1 cellular context compared by ENCODE assay signal in the genomic region with DNA sequence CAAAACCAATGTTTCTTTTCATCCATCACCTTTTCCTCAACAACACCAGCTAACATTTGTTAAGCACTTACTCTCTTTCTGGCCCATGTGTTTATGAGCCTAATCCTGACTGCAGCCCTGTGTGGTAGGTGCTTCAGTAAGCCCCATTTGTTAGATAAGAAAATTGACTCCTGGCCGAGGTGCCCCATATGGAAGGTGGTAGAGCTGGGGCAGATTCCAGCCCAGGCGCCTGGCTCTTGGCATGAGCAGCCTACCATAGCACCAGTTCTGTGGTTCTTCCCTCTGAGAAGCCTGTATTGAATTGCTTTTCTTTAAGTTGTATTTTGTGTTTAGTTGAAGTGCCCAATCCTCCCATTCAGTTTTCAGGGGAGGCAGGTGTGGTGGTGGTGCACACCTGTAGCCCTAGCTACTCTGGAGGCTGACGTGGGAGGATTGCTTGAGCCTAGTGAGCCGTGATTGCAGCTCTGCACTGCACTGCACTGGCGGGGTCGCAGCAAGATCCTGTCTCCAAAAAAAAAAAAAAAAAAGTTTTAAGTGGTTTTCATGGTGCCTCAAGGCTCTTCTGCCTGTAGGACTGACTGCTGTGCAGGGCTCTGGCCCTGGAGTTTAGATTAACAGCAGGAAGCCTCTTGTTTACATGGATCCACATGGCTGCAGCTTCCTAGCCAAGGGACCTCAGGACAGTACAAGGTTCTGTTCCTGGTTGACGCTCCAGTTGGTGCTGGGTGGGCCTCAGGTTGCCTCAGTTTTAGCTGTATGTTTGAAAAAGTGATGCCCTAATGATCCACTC.
TF ChIP-seq lines count a peak whose summit lies in the region.

No MANE protein-coding gene starts in this region.

TF ChIP-seq in HepG2, 621 proteins besides CTCF, POLR2A, EP300 and RAD21 (continued from another document):
- no peak for TF ChIP-seq ETS1 (CRISPR knock-in tag; IDR thresholded peaks at IDR 0.05)
- TF ChIP-seq TBL1XR1 (IDR thresholded peaks at IDR 0.05; ENCODE audit: borderline replicate concordance, low read length, partially characterized antibody), result no peak
- TF ChIP-seq ZMYM3 (CRISPR knock-in tag; IDR thresholded peaks at IDR 0.05), result 0 out of 2 replicates have a peak, but pooled peaks have one; percentile 32
- TF ChIP-seq SRSF4 (IDR thresholded peaks at IDR 0.05; ENCODE audit: low read depth, low read length, poor library complexity, severe bottlenecking), result no peak
- peak; percentile 33; the same call in 1 of the 2 replicates for TF ChIP-seq ZFX (CRISPR knock-in tag; IDR thresholded peaks at IDR 0.05; ENCODE audit: low read depth)
- no peak for TF ChIP-seq ZNF773 (CRISPR knock-in tag; IDR thresholded peaks at IDR 0.05; ENCODE audit: borderline replicate concordance)
- no peak for TF ChIP-seq ZNF143 (CRISPR knock-in tag; IDR thresholded peaks at IDR 0.05)
- peak; percentile 17; the same call in 1 of the 2 replicates for TF ChIP-seq ZNF460 (CRISPR knock-in tag; IDR thresholded peaks at IDR 0.05; ENCODE audit: borderline replicate concordance)
- TF ChIP-seq ZNF331 (CRISPR knock-in tag; IDR thresholded peaks at IDR 0.05), result peak; percentile 61; the same call in 1 of the 2 replicates
- TF ChIP-seq ZNF12 (CRISPR knock-in tag; IDR thresholded peaks at IDR 0.05), result no peak
- TF ChIP-seq ZNF30 (CRISPR knock-in tag; IDR thresholded peaks at IDR 0.05), result no peak
- no peak for TF ChIP-seq ZMAT5 (CRISPR knock-in tag; IDR thresholded peaks at IDR 0.05; ENCODE audit: borderline replicate concordance, low read depth)
- TF ChIP-seq, protein P1, sequence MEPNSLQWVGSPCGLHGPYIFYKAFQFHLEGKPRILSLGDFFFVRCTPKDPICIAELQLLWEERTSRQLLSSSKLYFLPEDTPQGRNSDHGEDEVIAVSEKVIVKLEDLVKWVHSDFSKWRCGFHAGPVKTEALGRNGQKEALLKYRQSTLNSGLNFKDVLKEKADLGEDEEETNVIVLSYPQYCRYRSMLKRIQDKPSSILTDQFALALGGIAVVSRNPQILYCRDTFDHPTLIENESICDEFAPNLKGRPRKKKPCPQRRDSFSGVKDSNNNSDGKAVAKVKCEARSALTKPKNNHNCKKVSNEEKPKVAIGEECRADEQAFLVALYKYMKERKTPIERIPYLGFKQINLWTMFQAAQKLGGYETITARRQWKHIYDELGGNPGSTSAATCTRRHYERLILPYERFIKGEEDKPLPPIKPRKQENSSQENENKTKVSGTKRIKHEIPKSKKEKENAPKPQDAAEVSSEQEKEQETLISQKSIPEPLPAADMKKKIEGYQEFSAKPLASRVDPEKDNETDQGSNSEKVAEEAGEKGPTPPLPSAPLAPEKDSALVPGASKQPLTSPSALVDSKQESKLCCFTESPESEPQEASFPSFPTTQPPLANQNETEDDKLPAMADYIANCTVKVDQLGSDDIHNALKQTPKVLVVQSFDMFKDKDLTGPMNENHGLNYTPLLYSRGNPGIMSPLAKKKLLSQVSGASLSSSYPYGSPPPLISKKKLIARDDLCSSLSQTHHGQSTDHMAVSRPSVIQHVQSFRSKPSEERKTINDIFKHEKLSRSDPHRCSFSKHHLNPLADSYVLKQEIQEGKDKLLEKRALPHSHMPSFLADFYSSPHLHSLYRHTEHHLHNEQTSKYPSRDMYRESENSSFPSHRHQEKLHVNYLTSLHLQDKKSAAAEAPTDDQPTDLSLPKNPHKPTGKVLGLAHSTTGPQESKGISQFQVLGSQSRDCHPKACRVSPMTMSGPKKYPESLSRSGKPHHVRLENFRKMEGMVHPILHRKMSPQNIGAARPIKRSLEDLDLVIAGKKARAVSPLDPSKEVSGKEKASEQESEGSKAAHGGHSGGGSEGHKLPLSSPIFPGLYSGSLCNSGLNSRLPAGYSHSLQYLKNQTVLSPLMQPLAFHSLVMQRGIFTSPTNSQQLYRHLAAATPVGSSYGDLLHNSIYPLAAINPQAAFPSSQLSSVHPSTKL (CRISPR knock-in tag; IDR thresholded peaks at IDR 0.05), result 0 out of 2 replicates have a peak, but pooled peaks have one; percentile 20
- TF ChIP-seq SCMH1 (CRISPR knock-in tag; IDR thresholded peaks at IDR 0.05; ENCODE audit: borderline replicate concordance), result no peak
- TF ChIP-seq ZSCAN22 (CRISPR knock-in tag; IDR thresholded peaks at IDR 0.05), result no peak
- TF ChIP-seq ZNF672 (CRISPR knock-in tag; IDR thresholded peaks at IDR 0.05), result no peak
- TF ChIP-seq RBM22 (optimal IDR thresholded peaks at IDR 0.05; ENCODE audit: low read length), result no peak
- TF ChIP-seq ZFP37 (CRISPR knock-in tag; IDR thresholded peaks at IDR 0.05; ENCODE audit: borderline replicate concordance), result no peak
- no peak for TF ChIP-seq ZNF431 (CRISPR knock-in tag; IDR thresholded peaks at IDR 0.05; ENCODE audit: borderline replicate concordance, low read depth)
- no peak for TF ChIP-seq HOXA5 (CRISPR knock-in tag; IDR thresholded peaks at IDR 0.05)
- TF ChIP-seq CEBPG (CRISPR knock-in tag; IDR thresholded peaks at IDR 0.05), result no peak
- peak; percentile 75 for TF ChIP-seq FOXA3 (CRISPR knock-in tag; IDR thresholded peaks at IDR 0.05)
- no peak for TF ChIP-seq TEAD3 (CRISPR knock-in tag; optimal IDR thresholded peaks at IDR 0.05; ENCODE audit: borderline replicate concordance)
- TF ChIP-seq POGZ (CRISPR knock-in tag; IDR thresholded peaks at IDR 0.05), result peak; percentile 47; the same call in 1 of the 2 replicates
- no peak for TF ChIP-seq ZEB1 (IDR thresholded peaks at IDR 0.05; ENCODE audit: insufficient replicate concordance, low read depth)
- TF ChIP-seq ZNF484 (CRISPR knock-in tag; IDR thresholded peaks at IDR 0.05; ENCODE audit: borderline replicate concordance, low read depth), result no peak
- no peak for TF ChIP-seq ZNF781 (CRISPR knock-in tag; IDR thresholded peaks at IDR 0.05; ENCODE audit: borderline replicate concordance, not compliant biosample characterization)
- no peak for TF ChIP-seq DPF2 (CRISPR knock-in tag; IDR thresholded peaks at IDR 0.05; ENCODE audit: borderline replicate concordance, low read depth)
- no peak for TF ChIP-seq FOXA1 (IDR thresholded peaks at IDR 0.05)
- TF ChIP-seq FOXA1 (CRISPR knock-in tag; IDR thresholded peaks at IDR 0.05), result peak; percentile 81
- TF ChIP-seq KDM3A (CRISPR knock-in tag; IDR thresholded peaks at IDR 0.05; ENCODE audit: low read depth), result no peak
- TF ChIP-seq PITX1 (CRISPR knock-in tag; IDR thresholded peaks at IDR 0.05), result 0 out of 2 replicates have a peak, but pooled peaks have one; percentile 26
- TF ChIP-seq, protein P2, sequence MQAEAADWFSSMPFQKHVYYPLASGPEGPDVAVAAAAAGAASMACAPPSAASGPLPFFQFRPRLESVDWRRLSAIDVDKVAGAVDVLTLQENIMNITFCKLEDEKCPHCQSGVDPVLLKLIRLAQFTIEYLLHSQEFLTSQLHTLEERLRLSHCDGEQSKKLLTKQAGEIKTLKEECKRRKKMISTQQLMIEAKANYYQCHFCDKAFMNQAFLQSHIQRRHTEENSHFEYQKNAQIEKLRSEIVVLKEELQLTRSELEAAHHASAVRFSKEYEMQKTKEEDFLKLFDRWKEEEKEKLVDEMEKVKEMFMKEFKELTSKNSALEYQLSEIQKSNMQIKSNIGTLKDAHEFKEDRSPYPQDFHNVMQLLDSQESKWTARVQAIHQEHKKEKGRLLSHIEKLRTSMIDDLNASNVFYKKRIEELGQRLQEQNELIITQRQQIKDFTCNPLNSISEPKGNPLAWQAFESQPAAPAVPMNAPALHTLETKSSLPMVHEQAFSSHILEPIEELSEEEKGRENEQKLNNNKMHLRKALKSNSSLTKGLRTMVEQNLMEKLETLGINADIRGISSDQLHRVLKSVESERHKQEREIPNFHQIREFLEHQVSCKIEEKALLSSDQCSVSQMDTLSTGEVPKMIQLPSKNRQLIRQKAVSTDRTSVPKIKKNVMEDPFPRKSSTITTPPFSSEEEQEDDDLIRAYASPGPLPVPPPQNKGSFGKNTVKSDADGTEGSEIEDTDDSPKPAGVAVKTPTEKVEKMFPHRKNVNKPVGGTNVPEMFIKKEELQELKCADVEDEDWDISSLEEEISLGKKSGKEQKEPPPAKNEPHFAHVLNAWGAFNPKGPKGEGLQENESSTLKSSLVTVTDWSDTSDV (CRISPR knock-in tag; IDR thresholded peaks at IDR 0.05), result no peak
- TF ChIP-seq HDAC1 (CRISPR knock-in tag; IDR thresholded peaks at IDR 0.05), result peak; percentile 39; the same call in 1 of the 2 replicates
- peak; percentile 62; the same call in 1 of the 2 replicates for TF ChIP-seq FOXK1 (CRISPR knock-in tag; IDR thresholded peaks at IDR 0.05; ENCODE audit: borderline replicate concordance, low read depth)
- TF ChIP-seq, protein P3, sequence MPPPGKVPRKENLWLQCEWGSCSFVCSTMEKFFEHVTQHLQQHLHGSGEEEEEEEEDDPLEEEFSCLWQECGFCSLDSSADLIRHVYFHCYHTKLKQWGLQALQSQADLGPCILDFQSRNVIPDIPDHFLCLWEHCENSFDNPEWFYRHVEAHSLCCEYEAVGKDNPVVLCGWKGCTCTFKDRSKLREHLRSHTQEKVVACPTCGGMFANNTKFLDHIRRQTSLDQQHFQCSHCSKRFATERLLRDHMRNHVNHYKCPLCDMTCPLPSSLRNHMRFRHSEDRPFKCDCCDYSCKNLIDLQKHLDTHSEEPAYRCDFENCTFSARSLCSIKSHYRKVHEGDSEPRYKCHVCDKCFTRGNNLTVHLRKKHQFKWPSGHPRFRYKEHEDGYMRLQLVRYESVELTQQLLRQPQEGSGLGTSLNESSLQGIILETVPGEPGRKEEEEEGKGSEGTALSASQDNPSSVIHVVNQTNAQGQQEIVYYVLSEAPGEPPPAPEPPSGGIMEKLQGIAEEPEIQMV (CRISPR knock-in tag; IDR thresholded peaks at IDR 0.05; ENCODE audit: low read depth), result no peak
- TF ChIP-seq HNF4A (CRISPR knock-in tag; IDR thresholded peaks at IDR 0.05), result 0 out of 2 replicates have a peak, but pooled peaks have one; percentile 25
- no peak for TF ChIP-seq ATF6 (CRISPR knock-in tag; conservative IDR thresholded peaks at IDR 0.05)
- no peak for TF ChIP-seq HDAC2 (CRISPR knock-in tag; IDR thresholded peaks at IDR 0.05)
- TF ChIP-seq FOXO1 (CRISPR knock-in tag; IDR thresholded peaks at IDR 0.05), result peak; percentile 39; the same call in 1 of the 2 replicates
- TF ChIP-seq ZGPAT (CRISPR knock-in tag; IDR thresholded peaks at IDR 0.05), result no peak
